Comparison of ENCODE assay signal across 8 cellular contexts in the genomic region with DNA sequence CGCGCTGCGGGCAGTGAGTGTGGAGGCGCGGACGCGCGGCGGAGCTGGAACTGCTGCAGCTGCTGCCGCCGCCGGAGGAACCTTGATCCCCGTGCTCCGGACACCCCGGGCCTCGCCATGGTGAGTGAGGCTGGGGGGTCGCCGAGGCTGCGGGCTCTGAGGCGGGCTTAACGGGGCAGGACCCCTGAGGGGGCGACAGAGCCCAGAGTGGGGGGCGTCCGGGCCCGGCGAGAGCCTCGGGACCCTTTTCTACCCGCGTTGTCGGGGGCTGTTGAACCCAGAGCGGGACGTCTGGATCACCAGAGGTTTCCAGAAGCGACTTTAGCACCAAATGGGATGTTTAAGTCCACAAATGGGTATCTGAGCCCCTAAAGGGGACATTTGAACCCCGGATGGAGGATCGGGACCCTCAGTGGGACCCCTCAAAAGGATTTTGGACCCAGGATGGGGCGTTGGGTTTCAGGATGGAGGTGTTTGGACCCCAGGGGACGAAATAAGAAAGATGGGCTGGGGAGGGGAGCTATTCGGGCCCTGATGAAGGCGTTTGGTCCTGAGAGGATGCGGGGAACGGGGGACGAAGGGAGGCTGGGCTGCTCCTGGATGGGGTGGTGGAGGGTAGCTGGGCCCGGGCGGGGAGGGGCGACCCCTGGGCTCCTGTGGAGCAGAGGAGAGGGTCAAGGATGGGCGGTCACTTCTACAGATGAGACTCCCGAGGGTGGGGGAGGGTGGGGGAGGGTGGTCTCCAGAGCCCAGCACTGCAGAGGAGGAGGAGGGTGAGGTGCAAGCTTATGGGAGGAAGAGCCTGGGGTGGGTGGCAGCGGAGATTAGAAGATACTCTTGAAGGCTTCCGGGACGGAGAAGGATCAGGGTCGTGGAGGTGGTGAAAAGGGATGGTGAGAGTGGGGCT. TPM values are rescaled to one million over a fixed set of nuclear protein-coding genes. Genes with fewer than 3 reads are reported as not detected.
A peak's percentile ranks its signal among the peaks of the same experiment; 100 is the strongest.
DNase-seq lines count a peak whose midpoint lies in the region; ATAC-seq, FAIRE-seq and TF ChIP-seq lines count a peak whose summit lies in the region.

Gene CALM3 (plus strand): TSS at position 13 of the 907 bp plus-strand sequence. CDS start 105 bp downstream, at position 118.

- peak within 1 kb of the TSS; percentile 96 to 100 (median 97) for H3K9ac ChIP-seq in subcutaneous abdominal adipose tissue (ENCODE audit: low read length in 5 of 5)

- peaks cover 8% of the 10 kb centered on the region for H3K36me3 ChIP-seq in bronchial epithelial cell (ENCODE audit: control insufficient read depth, insufficient read depth, low read length)
- peaks cover 0 to 17% of the 10 kb centered on the region in 2 donors for H3K36me3 ChIP-seq in left lung
- peaks cover 0 to 14% (median 11%) of the 10 kb centered on the region in 5 donors for H3K36me3 ChIP-seq in subcutaneous abdominal adipose tissue (ENCODE audit: control insufficient read depth in 5 of 5, insufficient read depth in 5 of 5, low read length in 5 of 5)

- H3K27ac ChIP-seq in left lung: peak within 1 kb of the TSS; percentile 96 to 99
- H3K27ac ChIP-seq in subcutaneous abdominal adipose tissue (ENCODE audit: low read depth, low read length): peak within 1 kb of the TSS; percentile 97

- DNase-seq in M059J (ENCODE audit: low read depth) (no peak), bronchial epithelial cell (ENCODE audit: low read depth) (no peak), left lung (no peak)

- no peak for FAIRE-seq in bronchial epithelial cell (lab: Jason Lieb, UNC)

- H3K4me3 ChIP-seq in GM08714 (ENCODE audit: low read length): peak within 1 kb of the TSS; percentile 97
- H3K4me3 ChIP-seq in bronchial epithelial cell (ENCODE audit: low read depth, low read length): peak within 1 kb of the TSS; percentile 97
- H3K4me3 ChIP-seq in left lung: peak within 1 kb of the TSS; percentile 97 to 99
- H3K4me3 ChIP-seq in subcutaneous abdominal adipose tissue (ENCODE audit: low read depth in 1 of 5, low read length in 5 of 5): peak within 1 kb of the TSS; percentile 94 to 99 (median 95)

- intact Hi-C loops in left lung (cut with DNase I): no loop called here

- peak; percentile 1 for ATAC-seq in left lung
- ATAC-seq in HG02678 (IDR thresholded peaks at IDR 0.05; ENCODE audit: unreplicated experiment): no peak
- no peak for ATAC-seq in GM21786 (IDR thresholded peaks at IDR 0.05; ENCODE audit: unreplicated experiment)
- no peak for ATAC-seq in HG03565 (IDR thresholded peaks at IDR 0.05; ENCODE audit: unreplicated experiment)

- H3K9me3 ChIP-seq in left lung (peaks cover 0 to 10% of the 10 kb centered on the region in 2 donors), subcutaneous abdominal adipose tissue (ENCODE audit: control insufficient read depth in 5 of 5, low read length in 5 of 5) (peaks cover 0 to 8% (median 5%) of the 10 kb centered on the region in 5 donors)

- H3K27me3 ChIP-seq in bronchial epithelial cell (ENCODE audit: control insufficient read depth, insufficient read depth, low read length) (no peaks in the 10 kb centered on the region), left lung (no peaks in the 10 kb centered on the region), subcutaneous abdominal adipose tissue (ENCODE audit: control insufficient read depth in 5 of 5, insufficient read depth in 4 of 5, low read length in 5 of 5) (no peaks in the 10 kb centered on the region)

- H3K4me1 ChIP-seq in left lung (peaks cover 14 to 36% of the 10 kb centered on the region in 2 donors), subcutaneous abdominal adipose tissue (ENCODE audit: control insufficient read depth in 5 of 5, insufficient read depth in 5 of 5, low read length in 5 of 5) (peaks cover 4 to 53% (median 43%) of the 10 kb centered on the region in 5 donors)

- TF ChIP-seq CTCF in bronchial epithelial cell (IDR thresholded peaks at IDR 0.05; ENCODE audit: insufficient read depth, low read length, severe bottlenecking): no peak
- TF ChIP-seq CTCF in left lung (IDR thresholded peaks at IDR 0.05): no peak

RNA-seq across cellular contexts. Expression of gene CALM3, which starts in this region (rescaled TPM):
- total RNA-seq in M059J (2014; rRNA removed; shearing (Covaris generic)): 197 and 314 TPM in 2 replicates
- total RNA-seq in bronchial epithelial cell: 79.8 and 106 TPM in 2 replicates
- total RNA-seq in left lung: 100 to 1,000 TPM; 178 to 225 TPM
